In genomic region chr1:29697391-29697780, GRCh38 we compare ENCODE assay signal across 18 cellular contexts.
"Had no signal": no experiment of that assay in that cellular context is flagged by ENCODE, and none has a peak within 500 bp of the region (broad histone marks: within the 10 kb centered on the region; RNA-seq: fewer than 3 reads in every experiment).

No MANE protein-coding gene starts in this region.

- H3K27ac ChIP-seq: epithelial cell of prostate, esophagus muscularis mucosa, gastrocnemius medialis, heart right ventricle, parathyroid adenoma, sigmoid colon, skin epidermis, testis, tibial nerve had no signal

- DNase-seq: cerebellar nuclear complex; effector memory CD8-positive, alpha-beta T cell; gastrocnemius medialis; heart right ventricle; occipital lobe; sigmoid colon; stimulated activated CD4-positive, alpha-beta T cell treated with anti-CD3 and anti-CD28 coated beads, Interleukin-2, amount 100 ng/mL, for 24 hours; stimulated activated CD4-positive, alpha-beta T cell treated with anti-CD3 and anti-CD28 coated beads, Interleukin-4, amount 100 ng/mL, for 4 hours; stimulated activated naive B cell treated with anti-CD40 and anti-IgM and Interleukin-4, amounts not matched to agents 10 μg/mL and 1 μg/mL and 100 μg/mL, for 72 hours; stimulated activated naive CD8-positive, alpha-beta T cell treated with anti-CD3 and anti-CD28 coated beads, Interleukin-15, amount 100 ng/mL, for 72 hours; testis had no signal

- H2AFZ ChIP-seq: parathyroid adenoma had no signal

- H3K9me3 ChIP-seq: gastrocnemius medialis, sigmoid colon, testis had no signal

- H3K36me3 ChIP-seq: esophagus muscularis mucosa, gastrocnemius medialis, heart right ventricle, sigmoid colon, tibial nerve had no signal

- H3K9ac ChIP-seq: parathyroid adenoma had no signal

- H3K4me3 ChIP-seq: esophagus muscularis mucosa, gastrocnemius medialis, heart right ventricle, sigmoid colon, skin epidermis, testis, tibial nerve had no signal

- H3K4me1 ChIP-seq: esophagus muscularis mucosa, gastrocnemius medialis, heart right ventricle, parathyroid adenoma, sigmoid colon, testis, tibial nerve had no signal

- H3K27me3 ChIP-seq: testis, tibial nerve had no signal

- ATAC-seq: effector memory CD8-positive, alpha-beta T cell; gastrocnemius medialis; stimulated activated naive B cell treated with anti-CD40 and anti-IgM and Interleukin-4, amounts not matched to agents 10 μg/mL and 1 μg/mL and 100 μg/mL, for 72 hours; stimulated activated naive CD8-positive, alpha-beta T cell treated with anti-CD3 and anti-CD28 coated beads, Interleukin-15, amount 100 ng/mL, for 72 hours had no signal

- FAIRE-seq: colon, islet of Langerhans had no signal
